ENCODE assay signal across 21 cellular contexts in the genomic region with DNA sequence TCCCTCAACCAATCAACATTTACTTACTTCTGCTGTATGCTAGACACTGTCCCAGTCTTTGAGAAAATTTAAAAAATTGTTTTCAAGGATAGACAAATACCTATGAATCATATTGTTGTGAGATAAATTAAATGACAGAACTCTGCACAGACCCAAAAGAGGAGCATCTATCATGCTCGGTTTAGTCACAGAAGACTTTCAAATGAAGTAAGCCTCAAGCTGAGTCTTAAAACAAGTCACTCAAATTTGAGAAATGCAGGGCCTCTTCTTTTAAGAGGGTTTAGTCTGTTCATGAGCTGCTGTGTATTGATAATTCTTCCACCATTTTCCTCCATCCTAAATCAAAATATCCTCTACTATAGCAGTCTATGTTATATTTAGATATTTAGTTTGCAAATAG. TPM values are rescaled to one million over a fixed set of nuclear protein-coding genes. Genes with fewer than 3 reads are reported as not detected.
DNase-seq lines count a peak whose midpoint lies in the region; ATAC-seq and TF ChIP-seq lines count a peak whose summit lies in the region.
"Had no signal": no experiment of that assay in that cellular context is flagged by ENCODE, and none has a peak within 500 bp of the region (broad histone marks: within the 10 kb centered on the region; RNA-seq: fewer than 3 reads in every experiment).

No MANE protein-coding gene starts in this region.

- H3K4me1 Mint-ChIP-seq in CD14-positive monocyte (peaks cover 34% of the 10 kb centered on the region), natural killer cell (no peaks in the 10 kb centered on the region)
- peaks cover 1% of the 10 kb centered on the region for H3K4me1 Mint-ChIP-seq in activated T-helper 17 cell treated with anti-CD3 and anti-CD28 coated beads, Interleukin-2, amount 50 U/mL, for 72 hours
- no peaks in the 10 kb centered on the region for H3K4me1 Mint-ChIP-seq in stimulated activated effector memory CD8-positive, alpha-beta T cell treated with anti-CD3 and anti-CD28 coated beads, Interleukin-12 subunit alpha, Interleukin-12 subunit beta, amount 100 ng/mL, for 72 hours
- H3K4me1 Mint-ChIP-seq: GM23338 had no signal

- H3K27me3 Mint-ChIP-seq in CD14-positive monocyte (ENCODE audit: low read depth in 3 of 3) (peaks cover 0 to 5% (median 0%) of the 10 kb centered on the region in 3 donors), natural killer cell (ENCODE audit: low read depth in 2 of 2) (peaks cover 12 to 70% of the 10 kb centered on the region in 2 donors)
- H3K27me3 Mint-ChIP-seq in activated T-helper 17 cell treated with anti-CD3 and anti-CD28 coated beads, Interleukin-2, amount 50 U/mL, for 72 hours: peaks cover 13% of the 10 kb centered on the region

- H3K4me3 ChIP-seq in MM.1S (ENCODE audit: low read length) (no peak overlapping the region), body of pancreas (no peak overlapping the region)
- H3K4me3 ChIP-seq: BLaER1, GM23338, HAP-1 had no signal

- H2AFZ ChIP-seq in MM.1S (ENCODE audit: low read length): no peak overlapping the region
- H2AFZ ChIP-seq: GM23338 had no signal

- H3F3A ChIP-seq in MM.1S (ENCODE audit: insufficient read depth, low read length): 0 out of 2 replicates have a peak, but pooled peaks cover 2% of the 10 kb centered on the region

- H3K4me1 ChIP-seq in MM.1S (ENCODE audit: low read length): peaks cover 10% of the 10 kb centered on the region; the same call in 1 of the 2 replicates
- H3K4me1 ChIP-seq in body of pancreas: peaks cover 3% of the 10 kb centered on the region
- H3K4me1 ChIP-seq: BLaER1, HAP-1 had no signal

- no peak overlapping the region for H3K4me3 Mint-ChIP-seq in CD14-positive monocyte
- no peak overlapping the region for H3K4me3 Mint-ChIP-seq in activated T-helper 17 cell treated with anti-CD3 and anti-CD28 coated beads, Interleukin-2, amount 50 U/mL, for 72 hours
- no peak overlapping the region for H3K4me3 Mint-ChIP-seq in stimulated activated effector memory CD8-positive, alpha-beta T cell treated with anti-CD3 and anti-CD28 coated beads, Interleukin-12 subunit alpha, Interleukin-12 subunit beta, amount 100 ng/mL, for 72 hours
- H3K4me3 Mint-ChIP-seq in natural killer cell: no peak overlapping the region
- H3K4me3 Mint-ChIP-seq: B cell; CD4-positive, alpha-beta T cell; CD8-positive, alpha-beta memory T cell; GM23338; HFFc6 had no signal

- WGBS in body of pancreas, 2 donors: 90 to 96% methylated on average over 1 of the region's 1 CpG

- H3K27ac ChIP-seq in MM.1S (ENCODE audit: low read length): no peak overlapping the region
- H3K27ac ChIP-seq in body of pancreas: no peak overlapping the region
- H3K27ac ChIP-seq: BLaER1, C4-2B had no signal

- intact Hi-C loops in CD14-positive monocyte (cut with micrococcal nuclease) (no loop called here), natural killer cell (cut with micrococcal nuclease) (no loop called here), body of pancreas (cut with DNase I) (no loop called here)

- peak; percentile 2 for ATAC-seq in GM19455 (IDR thresholded peaks at IDR 0.05; ENCODE audit: unreplicated experiment)
- peak; percentile 67 for ATAC-seq in activated T-helper 17 cell treated with anti-CD3 and anti-CD28 coated beads, Interleukin-2, amount 50 U/mL, for 72 hours (replicated peaks)
- ATAC-seq in stimulated activated effector memory CD8-positive, alpha-beta T cell treated with anti-CD3 and anti-CD28 coated beads, Interleukin-12 subunit alpha, Interleukin-12 subunit beta, amount 100 ng/mL, for 72 hours: peak; percentile 45
- no peak for ATAC-seq in natural killer cell
- no peak for ATAC-seq in body of pancreas
- ATAC-seq: GM23338 had no signal

- no peaks in the 10 kb centered on the region for H3K79me2 ChIP-seq in MM.1S (ENCODE audit: low read length)

- H3K9me2 ChIP-seq in MM.1S (replicated peaks; ENCODE audit: insufficient read depth, low read length): no peaks in the 10 kb centered on the region

- no peaks in the 10 kb centered on the region for H3K36me3 ChIP-seq in MM.1S (replicated peaks; ENCODE audit: insufficient read depth, low read length)
- no peaks in the 10 kb centered on the region for H3K36me3 ChIP-seq in body of pancreas (replicated peaks in 1 of 2; ENCODE audit: insufficient read depth in 1 of 2, low read depth in 2 of 2)
- H3K36me3 ChIP-seq: BLaER1, HAP-1 had no signal

- no peak for TF ChIP-seq CTCF in CD14-positive monocyte (IDR thresholded peaks at IDR 0.05)
- no peak for TF ChIP-seq CTCF in MM.1S (IDR thresholded peaks at IDR 0.05; ENCODE audit: low read length)
- TF ChIP-seq CTCF in natural killer cell (IDR thresholded peaks at IDR 0.05): no peak
- no peak for TF ChIP-seq CTCF in body of pancreas (IDR thresholded peaks at IDR 0.05)

- H3K4me2 ChIP-seq in MM.1S (ENCODE audit: low read depth, low read length): no peak overlapping the region; the same call in 1 of the 2 replicates
- H3K4me2 ChIP-seq: BLaER1, GM23338 had no signal

- H3K9me3 Mint-ChIP-seq in CD14-positive monocyte: peaks cover 0 to 3% (median 0%) of the 10 kb centered on the region in 7 donors
- H3K9me3 Mint-ChIP-seq in activated T-helper 17 cell treated with anti-CD3 and anti-CD28 coated beads, Interleukin-2, amount 50 U/mL, for 72 hours: no peaks in the 10 kb centered on the region
- no peaks in the 10 kb centered on the region for H3K9me3 Mint-ChIP-seq in stimulated activated effector memory CD8-positive, alpha-beta T cell treated with anti-CD3 and anti-CD28 coated beads, Interleukin-12 subunit alpha, Interleukin-12 subunit beta, amount 100 ng/mL, for 72 hours
- no peaks in the 10 kb centered on the region for H3K9me3 Mint-ChIP-seq in natural killer cell
- H3K9me3 Mint-ChIP-seq: CD4-positive, alpha-beta T cell; GM23338; HFFc6 had no signal

- H3K9me3 ChIP-seq in MM.1S (replicated peaks; ENCODE audit: insufficient read depth, low read length) (no peaks in the 10 kb centered on the region), body of pancreas (no peaks in the 10 kb centered on the region)
- H3K9me3 ChIP-seq: BLaER1, HAP-1 had no signal

- DNase-seq in CD14-positive monocyte (ENCODE audit: low spot score) (no peak), MM.1S (no peak), natural killer cell (no peak), body of pancreas (no peak), LoVo (ENCODE audit: low spot score) (no peak)
- DNase-seq in stimulated activated effector memory CD8-positive, alpha-beta T cell treated with anti-CD3 and anti-CD28 coated beads, Interleukin-12 subunit alpha, Interleukin-12 subunit beta, amount 100 ng/mL, for 72 hours (ENCODE audit: low spot score in 2 of 2): no peak
- DNase-seq: 8988T; CD4-positive, alpha-beta T cell; CD8-positive, alpha-beta memory T cell; DMS 273 treated with DMSO at 0.1 percent for 48 hours; DMS79; EL; GDM1; HFFc6 had no signal

- TF ChIP-seq POLR2A in body of pancreas (IDR thresholded peaks at IDR 0.05): no peak

- H3K27ac Mint-ChIP-seq in CD14-positive monocyte (peak overlapping the region; percentile 82 to 96 (median 95)), natural killer cell (no peak overlapping the region)
- no peak overlapping the region for H3K27ac Mint-ChIP-seq in activated T-helper 17 cell treated with anti-CD3 and anti-CD28 coated beads, Interleukin-2, amount 50 U/mL, for 72 hours
- H3K27ac Mint-ChIP-seq in stimulated activated effector memory CD8-positive, alpha-beta T cell treated with anti-CD3 and anti-CD28 coated beads, Interleukin-12 subunit alpha, Interleukin-12 subunit beta, amount 100 ng/mL, for 72 hours: no peak overlapping the region
- H3K27ac Mint-ChIP-seq: B cell; CD4-positive, alpha-beta T cell; CD8-positive, alpha-beta memory T cell; GM23338; HFFc6 had no signal

- H3K36me3 Mint-ChIP-seq in CD14-positive monocyte: no peaks in the 10 kb centered on the region
- H3K36me3 Mint-ChIP-seq in activated T-helper 17 cell treated with anti-CD3 and anti-CD28 coated beads, Interleukin-2, amount 50 U/mL, for 72 hours (ENCODE audit: low read depth): no peaks in the 10 kb centered on the region
- H3K36me3 Mint-ChIP-seq in stimulated activated effector memory CD8-positive, alpha-beta T cell treated with anti-CD3 and anti-CD28 coated beads, Interleukin-12 subunit alpha, Interleukin-12 subunit beta, amount 100 ng/mL, for 72 hours: no peaks in the 10 kb centered on the region
- H3K36me3 Mint-ChIP-seq in natural killer cell: peaks cover 8% of the 10 kb centered on the region

- no peaks in the 10 kb centered on the region for H4K20me1 ChIP-seq in MM.1S (ENCODE audit: insufficient read depth, low read length)
- H4K20me1 ChIP-seq: BLaER1 had no signal

- H3K27me3 ChIP-seq in MM.1S (replicated peaks; ENCODE audit: insufficient read depth, low read length): no peaks in the 10 kb centered on the region
- H3K27me3 ChIP-seq in body of pancreas: no peaks in the 10 kb centered on the region
- H3K27me3 ChIP-seq: BLaER1 had no signal

- no peak overlapping the region for H3K9ac ChIP-seq in MM.1S (ENCODE audit: low read length)
- H3K9ac ChIP-seq: BLaER1 had no signal

RNA-seq across cellular contexts. Expression of a gene that starts 24.4 kb away (rescaled TPM):
- 1 to 10 TPM in 1 of 2 donors, under 1 TPM in 1; 0.87 to 2.0 TPM for polyA plus RNA-seq in CD14-positive monocyte
- total RNA-seq in activated T-helper 17 cell treated with anti-CD3 and anti-CD28 coated beads, Interleukin-2, amount 50 U/mL, for 72 hours: under 1 TPM; 0.58 to 0.71 TPM
- total RNA-seq in natural killer cell (under 1 TPM in 2 of 3 donors, not detected in 1; 0.27 to 0.73 TPM), body of pancreas (1 to 10 TPM; 4.0 to 9.6 TPM)
- total RNA-seq: CD4-positive, alpha-beta T cell; HFFc6 had no signal

Comparison
In these comparisons a context has a peak if more than half of its experiments do, and no peak if none do; other contexts are left out.
1. H3K27ac Mint-ChIP-seq: peak in CD14-positive monocyte (7 of 7); none in activated T-helper 17 cell treated with anti-CD3 and anti-CD28 coated beads, Interleukin-2, amount 50 U/mL, for 72 hours (single experiment), stimulated activated effector memory CD8-positive, alpha-beta T cell treated with anti-CD3 and anti-CD28 coated beads, Interleukin-12 subunit alpha, Interleukin-12 subunit beta, amount 100 ng/mL, for 72 hours (single experiment) and natural killer cell (0 of 2).
2. ATAC-seq: peak in GM19455 (single experiment), activated T-helper 17 cell treated with anti-CD3 and anti-CD28 coated beads, Interleukin-2, amount 50 U/mL, for 72 hours (single experiment) and stimulated activated effector memory CD8-positive, alpha-beta T cell treated with anti-CD3 and anti-CD28 coated beads, Interleukin-12 subunit alpha, Interleukin-12 subunit beta, amount 100 ng/mL, for 72 hours (single experiment); none in natural killer cell (0 of 3) and body of pancreas (single experiment).